In the genomic region with DNA sequence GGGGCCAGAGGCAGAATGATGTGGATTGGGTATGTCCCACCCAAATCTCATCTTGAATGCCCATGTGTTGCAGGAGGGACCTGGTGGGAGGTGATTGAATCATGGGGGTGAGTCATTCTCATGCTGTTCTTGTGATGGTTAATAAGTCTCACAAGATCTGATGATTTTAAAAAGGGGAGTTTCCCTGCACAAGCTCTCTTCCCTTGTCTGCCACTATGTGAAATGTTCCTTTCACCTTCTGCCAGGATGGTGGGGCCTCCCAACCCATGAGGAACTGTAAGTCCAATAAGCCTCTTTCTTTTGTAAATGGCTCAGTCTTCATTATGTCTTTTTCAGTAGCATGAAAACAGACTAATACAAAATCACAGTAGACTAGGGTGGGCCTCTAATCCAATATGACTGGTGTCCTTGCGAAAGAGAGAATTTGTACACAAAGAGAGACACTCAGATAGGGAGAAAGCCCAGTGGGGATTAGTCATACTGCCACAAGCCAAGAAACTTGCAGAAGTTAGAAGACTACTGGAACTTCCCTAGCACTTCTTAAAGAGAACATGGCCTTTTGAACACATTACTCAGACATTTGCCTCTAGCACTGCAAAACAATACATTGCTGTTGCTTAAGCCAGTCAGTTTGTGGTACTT, we compare ENCODE assay signal across 9 cellular contexts.
DNase-seq lines count a peak whose midpoint lies in the region; ATAC-seq and TF ChIP-seq lines count a peak whose summit lies in the region.
"Had no signal": no experiment of that assay in that cellular context is flagged by ENCODE, and none has a peak within 500 bp of the region (broad histone marks: within the 10 kb centered on the region; RNA-seq: fewer than 3 reads in every experiment).

No MANE protein-coding gene starts in this region.

- H3K9me3 ChIP-seq in suprapubic skin: no peaks in the 10 kb centered on the region

- peak; percentile 6 for DNase-seq in GM10266 (ENCODE audit: extremely low spot score)
- DNase-seq in suprapubic skin (ENCODE audit: low spot score in 2 of 2): peak in 1 of 2 donors; percentile 59
- no peak for DNase-seq in H7
- DNase-seq in medulla oblongata (ENCODE audit: extremely low spot score): no peak
- no peak for DNase-seq in middle frontal gyrus (ENCODE audit: extremely low spot score, low spot score)

- no peak for TF ChIP-seq EP300 in suprapubic skin (IDR thresholded peaks at IDR 0.05)

- WGBS in suprapubic skin: 73% methylated on average over 1 of the region's 1 CpG

- TF ChIP-seq POLR2A in suprapubic skin (IDR thresholded peaks at IDR 0.05): no peak

- no peaks in the 10 kb centered on the region for H3K4me1 ChIP-seq in suprapubic skin

- no peak overlapping the region for H3K4me3 Mint-ChIP-seq in dendritic cell treated with granulocyte-macrophage colony-stimulating factor and Interleukin-4, amounts not matched to agents 40 ng/mL and 50 ng/mL, for 4 days

- no peaks in the 10 kb centered on the region for H3K36me3 ChIP-seq in suprapubic skin
- no peaks in the 10 kb centered on the region for H3K36me3 ChIP-seq in H7 (replicated peaks; ENCODE audit: control insufficient read depth, insufficient read depth, low read length)

- no peak overlapping the region for H3K4me3 ChIP-seq in suprapubic skin
- no peak overlapping the region for H3K4me3 ChIP-seq in H7 (ENCODE audit: insufficient read depth, low read depth, low read length)

- peaks cover 37% of the 10 kb centered on the region for H3K4me1 Mint-ChIP-seq in dendritic cell treated with granulocyte-macrophage colony-stimulating factor and Interleukin-4, amounts not matched to agents 40 ng/mL and 50 ng/mL, for 4 days (ENCODE audit: low read depth)

- H3K27me3 Mint-ChIP-seq in dendritic cell treated with granulocyte-macrophage colony-stimulating factor and Interleukin-4, amounts not matched to agents 40 ng/mL and 50 ng/mL, for 4 days: no peaks in the 10 kb centered on the region

- H3K36me3 Mint-ChIP-seq in dendritic cell treated with granulocyte-macrophage colony-stimulating factor and Interleukin-4, amounts not matched to agents 40 ng/mL and 50 ng/mL, for 4 days (ENCODE audit: low read depth): peaks cover 7% of the 10 kb centered on the region

- H3K27me3 ChIP-seq in suprapubic skin: no peaks in the 10 kb centered on the region
- no peaks in the 10 kb centered on the region for H3K27me3 ChIP-seq in H7 (ENCODE audit: control insufficient read depth, insufficient read depth, low read length)

- H3K27ac Mint-ChIP-seq in dendritic cell treated with granulocyte-macrophage colony-stimulating factor and Interleukin-4, amounts not matched to agents 40 ng/mL and 50 ng/mL, for 4 days: peak overlapping the region; percentile 76

- peaks cover 7% of the 10 kb centered on the region for H3K9me3 Mint-ChIP-seq in dendritic cell treated with granulocyte-macrophage colony-stimulating factor and Interleukin-4, amounts not matched to agents 40 ng/mL and 50 ng/mL, for 4 days

- intact Hi-C loops in dendritic cell treated with granulocyte-macrophage colony-stimulating factor and Interleukin-4, amounts not matched to agents 40 ng/mL and 50 ng/mL, for 4 days (cut with micrococcal nuclease): no loop called here

- TF ChIP-seq CTCF in GM10266 (IDR thresholded peaks at IDR 0.05; ENCODE audit: control insufficient read depth, insufficient read depth, low read depth, missing control alignments): no peak
- no peak for TF ChIP-seq CTCF in suprapubic skin (IDR thresholded peaks at IDR 0.05)

- H3K27ac ChIP-seq in suprapubic skin: peak overlapping the region; percentile 57
- H3K27ac ChIP-seq: KMS-11 had no signal

- ATAC-seq in GM21423 (IDR thresholded peaks at IDR 0.05; ENCODE audit: unreplicated experiment): peak; percentile 72
- ATAC-seq in HG03575 (IDR thresholded peaks at IDR 0.05; ENCODE audit: extremely low read depth, insufficient number of reproducible peaks, low FRiP score, unreplicated experiment): peak; percentile 88
